In genomic region chr22:29014773-29015172, GRCh38 we compare ENCODE assay signal across 24 cellular contexts. TPM values are rescaled to one million over a fixed set of nuclear protein-coding genes. Genes with fewer than 3 reads are reported as not detected.
"Had no signal": no experiment of that assay in that cellular context is flagged by ENCODE, and none has a peak within 500 bp of the region (broad histone marks: within the 10 kb centered on the region; RNA-seq: fewer than 3 reads in every experiment).

No MANE protein-coding gene starts in this region.

- H3K4me3 ChIP-seq: left lung, suprapubic skin, tibial nerve had no signal

- H3K4me3 Mint-ChIP-seq: activated CD4-positive, alpha-beta memory T cell treated with anti-CD3 and anti-CD28 coated beads, Interleukin-2, amount 10 ng/mL, durations not matched to agents 7 days and 5 days; activated CD4-positive, alpha-beta T cell treated with anti-CD3 and anti-CD28 coated beads, Interleukin-2, amount 10 ng/mL, durations not matched to agents 24 days and 14 days; activated naive CD4-positive, alpha-beta T cell treated with anti-CD3 and anti-CD28 coated beads, Interleukin-2, amount 10 ng/mL, durations not matched to agents 7 days and 5 days; activated T-cell treated with anti-CD3 and anti-CD28 coated beads, Interleukin-2, amount 50 U/mL, for 72 hours; natural killer cell treated with Interleukin-12 subunit alpha and Interleukin-12 subunit beta and Interleukin-15 and Interleukin-18, amount 100 ng/mL, for 72 hours; stimulated activated naive CD8-positive, alpha-beta T cell treated with anti-CD3 and anti-CD28 coated beads, Interleukin-15, amount 100 ng/mL, for 72 hours; T-helper 17 cell had no signal

- H3K9me3 ChIP-seq: left lung, suprapubic skin, tibial nerve had no signal

- H3K27ac ChIP-seq: foreskin keratinocyte, left lung, suprapubic skin, tibial nerve had no signal

- DNase-seq: activated CD4-positive, alpha-beta memory T cell treated with anti-CD3 and anti-CD28 coated beads, Interleukin-2, amount 10 ng/mL, durations not matched to agents 7 days and 5 days; activated CD4-positive, alpha-beta T cell treated with anti-CD3 and anti-CD28 coated beads, Interleukin-2, amount 10 ng/mL, durations not matched to agents 24 days and 14 days; activated effector memory CD4-positive, alpha-beta T cell treated with Interleukin-2 at 50 U/mL for 16 hours; activated naive CD4-positive, alpha-beta T cell treated with anti-CD3 and anti-CD28 coated beads, Interleukin-2, amount 10 ng/mL, durations not matched to agents 7 days and 5 days; activated T-cell treated with anti-CD3 and anti-CD28 coated beads, Interleukin-2, amount 50 U/mL, for 72 hours; amygdala; dermis blood vessel endothelial cell; effector CD8-positive, alpha-beta T cell; foreskin keratinocyte; left lung; stimulated activated CD4-positive, alpha-beta T cell treated with anti-CD3 and anti-CD28 coated beads, Interleukin-12 subunit alpha, Interleukin-12 subunit beta, amount 100 ng/mL, for 4 hours; stimulated activated naive CD8-positive, alpha-beta T cell treated with anti-CD3 and anti-CD28 coated beads, Interleukin-15, amount 100 ng/mL, for 72 hours; T-helper 17 cell had no signal

- H3K4me1 ChIP-seq: foreskin keratinocyte had no signal

- H3K9me3 Mint-ChIP-seq: natural killer cell treated with Interleukin-12 subunit alpha and Interleukin-12 subunit beta and Interleukin-15 and Interleukin-18, amount 100 ng/mL, for 72 hours had no signal

- H3K36me3 ChIP-seq: left lung, suprapubic skin, tibial nerve had no signal

- H3K27me3 ChIP-seq: foreskin keratinocyte, left lung, suprapubic skin, tibial nerve had no signal

- ATAC-seq: activated CD4-positive, CD25-positive, alpha-beta regulatory T cell treated with anti-CD3 and anti-CD28 coated beads, Interleukin-2, amount 50 U/mL, for 24 hours; activated T-cell treated with anti-CD3 and anti-CD28 coated beads, Interleukin-2, amount 50 U/mL, for 72 hours; foreskin keratinocyte; left lung; natural killer cell treated with Interleukin-12 subunit alpha and Interleukin-12 subunit beta and Interleukin-15 and Interleukin-18, amount 100 ng/mL, for 72 hours; stimulated activated naive CD8-positive, alpha-beta T cell treated with anti-CD3 and anti-CD28 coated beads, Interleukin-15, amount 100 ng/mL, for 72 hours; T-helper 17 cell had no signal

- H3K36me3 Mint-ChIP-seq: activated naive CD4-positive, alpha-beta T cell treated with anti-CD3 and anti-CD28 coated beads, Interleukin-2, amount 10 ng/mL, durations not matched to agents 7 days and 5 days had no signal

- H3K27ac Mint-ChIP-seq: activated CD4-positive, alpha-beta memory T cell treated with anti-CD3 and anti-CD28 coated beads, Interleukin-2, amount 10 ng/mL, durations not matched to agents 7 days and 5 days; activated CD4-positive, alpha-beta T cell treated with anti-CD3 and anti-CD28 coated beads, Interleukin-2, amount 10 ng/mL, durations not matched to agents 24 days and 14 days; activated naive CD4-positive, alpha-beta T cell treated with anti-CD3 and anti-CD28 coated beads, Interleukin-2, amount 10 ng/mL, durations not matched to agents 7 days and 5 days; activated T-cell treated with anti-CD3 and anti-CD28 coated beads, Interleukin-2, amount 50 U/mL, for 72 hours; natural killer cell treated with Interleukin-12 subunit alpha and Interleukin-12 subunit beta and Interleukin-15 and Interleukin-18, amount 100 ng/mL, for 72 hours; stimulated activated naive CD8-positive, alpha-beta T cell treated with anti-CD3 and anti-CD28 coated beads, Interleukin-15, amount 100 ng/mL, for 72 hours; T-helper 17 cell had no signal

RNA-seq across cellular contexts. Expression of gene C22orf31, which starts 46.9 kb away (rescaled TPM):
- total RNA-seq: activated CD4-positive, alpha-beta memory T cell treated with anti-CD3 and anti-CD28 coated beads, Interleukin-2, amount 10 ng/mL, durations not matched to agents 7 days and 5 days; activated CD4-positive, alpha-beta T cell treated with anti-CD3 and anti-CD28 coated beads, Interleukin-2, amount 10 ng/mL, durations not matched to agents 24 days and 14 days; activated T-cell treated with anti-CD3 and anti-CD28 coated beads, Interleukin-2, amount 50 U/mL, for 72 hours; cardiac septum; dermis blood vessel endothelial cell; foreskin keratinocyte; glomerular endothelial cell; kidney epithelial cell; lung microvascular endothelial cell; natural killer cell treated with Interleukin-12 subunit alpha and Interleukin-12 subunit beta and Interleukin-15 and Interleukin-18, amount 100 ng/mL, for 72 hours; omental fat pad; posterior vena cava; suprapubic skin; T-helper 17 cell; tibial nerve; urinary bladder had no signal
- polyA plus RNA-seq: foreskin keratinocyte, urinary bladder had no signal

RNA-seq across cellular contexts. Expression of gene KREMEN1, which starts 58.1 kb away (rescaled TPM):
- total RNA-seq: activated CD4-positive, alpha-beta memory T cell treated with anti-CD3 and anti-CD28 coated beads, Interleukin-2, amount 10 ng/mL, durations not matched to agents 7 days and 5 days; activated CD4-positive, alpha-beta T cell treated with anti-CD3 and anti-CD28 coated beads, Interleukin-2, amount 10 ng/mL, durations not matched to agents 24 days and 14 days had no signal
